Comparison of ENCODE assay signal across 8 cellular contexts in genomic region chr10:45727421-45727965, GRCh38. TPM values are rescaled to one million over a fixed set of nuclear protein-coding genes. Genes with fewer than 3 reads are reported as not detected.
A peak's percentile ranks its signal among the peaks of the same experiment; 100 is the strongest.
DNase-seq lines count a peak whose midpoint lies in the region; ATAC-seq and TF ChIP-seq lines count a peak whose summit lies in the region.
"Not testable (repeated sequence)": the region's sequence is repeated elsewhere in the genome, so short reads cannot be mapped to it uniquely, and the experiment has no call there.

No MANE protein-coding gene starts in this region.

- ATAC-seq in GM21515 (IDR thresholded peaks at IDR 0.05; ENCODE audit: unreplicated experiment), result peak; percentile 53
- ATAC-seq in HG03103 (IDR thresholded peaks at IDR 0.05; ENCODE audit: low read depth, unreplicated experiment), result peak; percentile 44
- peak; percentile 77 for ATAC-seq in foreskin keratinocyte

- not testable (repeated sequence) for H3K27me3 ChIP-seq in DOHH2 (ENCODE audit: control insufficient read depth, low read length); ascending aorta; foreskin keratinocyte; muscle layer of duodenum (ENCODE audit: low read depth, low read length); subcutaneous abdominal adipose tissue (ENCODE audit: control insufficient read depth in 5 of 5, insufficient read depth in 4 of 5, low read length in 5 of 5)

- not testable (repeated sequence) for H3K36me3 ChIP-seq in DOHH2 (ENCODE audit: control insufficient read depth, low read length); ascending aorta; muscle layer of duodenum (ENCODE audit: control insufficient read depth in 1 of 2, insufficient read depth in 2 of 2, low read length in 2 of 2); subcutaneous abdominal adipose tissue (ENCODE audit: control insufficient read depth in 5 of 5, insufficient read depth in 5 of 5, low read length in 5 of 5)

- H4K20me1 ChIP-seq in DOHH2 (ENCODE audit: control insufficient read depth, insufficient read depth, low read depth, low read length), result not testable (repeated sequence)

- intact Hi-C loops in ascending aorta (cut with DNase I), result loop anchor here (10.0 kb wide), 1 partner anchor 53 kb away; the partner anchor contains the start of gene ZFAND4

- H3K4me2 ChIP-seq in DOHH2 (ENCODE audit: low read length), result peak overlapping the region; percentile 67

- H3K4me3 ChIP-seq in DOHH2 (ENCODE audit: low read length), result peak overlapping the region; percentile 81
- H3K4me3 ChIP-seq in ascending aorta, result peak overlapping the region; percentile 65 to 81
- peak overlapping the region; percentile 48 to 81 for H3K4me3 ChIP-seq in muscle layer of duodenum (ENCODE audit: low read depth in 1 of 2, low read length in 2 of 2)
- H3K4me3 ChIP-seq in subcutaneous abdominal adipose tissue (ENCODE audit: low read depth in 1 of 5, low read length in 5 of 5), result peak overlapping the region in 4 of 5 donors; percentile 70 to 78 (median 76)

- peak overlapping the region in 4 of 5 donors; percentile 37 to 78 (median 57) for H3K9ac ChIP-seq in subcutaneous abdominal adipose tissue (ENCODE audit: low read length in 5 of 5)

- not testable (repeated sequence) for H3F3A ChIP-seq in DOHH2 (ENCODE audit: control insufficient read depth, insufficient read depth)

- not testable (repeated sequence) for DNase-seq in RWPE1 (ENCODE audit: low spot score); ascending aorta (ENCODE audit: low spot score in 2 of 2)
- peak in 1 of 2 donors; percentile 0 for DNase-seq in foreskin keratinocyte

- H3K9me3 ChIP-seq in DOHH2 (ENCODE audit: control insufficient read depth, insufficient read depth, low read length); ascending aorta; muscle layer of duodenum (ENCODE audit: control insufficient read depth in 1 of 2, low read length in 2 of 2); subcutaneous abdominal adipose tissue (ENCODE audit: control insufficient read depth in 5 of 5, low read length in 5 of 5): not testable (repeated sequence)

- not testable (repeated sequence) for H3K4me1 ChIP-seq in DOHH2 (ENCODE audit: control insufficient read depth, low read length); ascending aorta; foreskin keratinocyte; muscle layer of duodenum (ENCODE audit: control insufficient read depth in 1 of 2, insufficient read depth in 2 of 2, low read length in 2 of 2)
- H3K4me1 ChIP-seq in subcutaneous abdominal adipose tissue (ENCODE audit: control insufficient read depth in 5 of 5, insufficient read depth in 5 of 5, low read length in 5 of 5), result peaks cover 0 to 11% (median 4%) of the 10 kb centered on the region in 5 donors

- POLR2A ChIA-PET in RWPE1 (lab: Yijun Ruan, JAX; ENCODE audit: low non-redundant PET), result not testable (repeated sequence)

- not testable (repeated sequence) for H3K79me2 ChIP-seq in DOHH2 (ENCODE audit: control insufficient read depth, low read length)

- not testable (repeated sequence) for H3K9me2 ChIP-seq in DOHH2 (replicated peaks; ENCODE audit: control insufficient read depth, low read length)

- H3K27ac ChIP-seq in DOHH2 (ENCODE audit: low read depth, low read length); muscle layer of duodenum (ENCODE audit: low read length): not testable (repeated sequence)
- H3K27ac ChIP-seq in RWPE1 (peak overlapping the region; percentile 69), ascending aorta (peak overlapping the region; percentile 64 to 72), foreskin keratinocyte (peak overlapping the region; percentile 77), subcutaneous abdominal adipose tissue (ENCODE audit: low read depth, low read length) (peak overlapping the region; percentile 46)

- not testable (repeated sequence) for TF ChIP-seq CTCF in DOHH2 (IDR thresholded peaks at IDR 0.05; ENCODE audit: low read depth, low read length, poor library complexity, severe bottlenecking); RWPE1 (conservative IDR thresholded peaks at IDR 0.05; ENCODE audit: low read depth); ascending aorta (IDR thresholded peaks at IDR 0.05); foreskin keratinocyte (conservative IDR thresholded peaks at IDR 0.05)

- CTCF ChIA-PET in RWPE1 (lab: Yijun Ruan, JAX), result interaction anchor here (0.6 kb wide), 1 partner anchor 477 kb away, joined by 4 read pairs; no protein-coding TSS in a partner anchor

RNA-seq across cellular contexts. Expression of gene WASHC2C, which starts 0.4 kb away (rescaled TPM):
- total RNA-seq in ascending aorta (47.7 TPM), foreskin keratinocyte (18.6 and 24.6 TPM in 2 replicates)
- 9.3 and 11.5 TPM in 2 replicates for polyA plus RNA-seq in foreskin keratinocyte

RNA-seq across cellular contexts. Expression of gene ZFAND4, which starts 54.9 kb away (rescaled TPM):
- total RNA-seq in ascending aorta, result 17.1 TPM
- total RNA-seq in foreskin keratinocyte, result 5.6 and 6.1 TPM in 2 replicates
- 1.3 and 1.5 TPM in 2 replicates for polyA plus RNA-seq in foreskin keratinocyte
